ENCODE assay signal across 9 cellular contexts in genomic region chr2:177080746-177081145, GRCh38.
"Had no signal": no experiment of that assay in that cellular context is flagged by ENCODE, and none has a peak within 500 bp of the region (broad histone marks: within the 10 kb centered on the region; RNA-seq: fewer than 3 reads in every experiment).

No MANE protein-coding gene starts in this region.

- H3K9me3 Mint-ChIP-seq: HFFc6 had no signal

- ATAC-seq: HCT116 had no signal

- H3K4me2 ChIP-seq: KMS-11 had no signal

- H3K27ac ChIP-seq: HL-60, KMS-11 had no signal

- DNase-seq: GOT3, H7, HFFc6, IMR-90, KBM-7 had no signal

- H3K4me3 ChIP-seq: HAP-1 had no signal

- H3K9ac ChIP-seq: KMS-11 had no signal

- H3K27ac Mint-ChIP-seq: HFFc6 had no signal

- H3K4me3 Mint-ChIP-seq: HFFc6 had no signal

- H3K36me3 ChIP-seq: HAP-1 had no signal

- H3K9me3 ChIP-seq: HAP-1 had no signal

- H3K4me1 ChIP-seq: HAP-1 had no signal
